Comparison of ENCODE assay signal across 1 cellular context in genomic region chr2:152155209-152155608, GRCh38.
TF ChIP-seq lines count a peak whose summit lies in the region.

No MANE protein-coding gene starts in this region.

TF ChIP-seq in K562, 482 proteins besides CTCF, POLR2A, EP300 and RAD21:
- no peak for TF ChIP-seq RCOR1 (IDR thresholded peaks at IDR 0.05; ENCODE audit: borderline replicate concordance in 1 of 2, low read depth in 2 of 2, low read length in 2 of 2)
- TF ChIP-seq ZNF277 (CRISPR knock-in tag; IDR thresholded peaks at IDR 0.05; ENCODE audit: borderline replicate concordance): no peak
- no peak for TF ChIP-seq MCM3 (IDR thresholded peaks at IDR 0.05)
- no peak for TF ChIP-seq STAT6 (CRISPR knock-in tag; IDR thresholded peaks at IDR 0.05)
- no peak for TF ChIP-seq ZNF75A (CRISPR knock-in tag; IDR thresholded peaks at IDR 0.05)
- TF ChIP-seq SMAD3 (CRISPR knock-in tag; conservative IDR thresholded peaks at IDR 0.05): no peak
- TF ChIP-seq IRF9 (tag; IDR thresholded peaks at IDR 0.05): no peak
- TF ChIP-seq ZNF655 (CRISPR knock-in tag; IDR thresholded peaks at IDR 0.05): no peak
- TF ChIP-seq ZKSCAN8 (CRISPR knock-in tag; IDR thresholded peaks at IDR 0.05): no peak
- no peak for TF ChIP-seq ZNF354B (CRISPR knock-in tag; IDR thresholded peaks at IDR 0.05)
- no peak for TF ChIP-seq HMG20A (CRISPR knock-in tag; conservative IDR thresholded peaks at IDR 0.05)
- no peak for TF ChIP-seq IFI16 (CRISPR knock-in tag; IDR thresholded peaks at IDR 0.05)
- no peak for TF ChIP-seq SREBF1 (IDR thresholded peaks at IDR 0.05; ENCODE audit: borderline replicate concordance, low read depth, low read length)
- TF ChIP-seq ZNF766 (CRISPR knock-in tag; conservative IDR thresholded peaks at IDR 0.05): no peak
- TF ChIP-seq BRF2 (IDR thresholded peaks at IDR 0.05; ENCODE audit: borderline replicate concordance, insufficient read depth, insufficient read length): no peak
- TF ChIP-seq SUPT5H (IDR thresholded peaks at IDR 0.05): no peak
- TF ChIP-seq CBFA2T2 (conservative IDR thresholded peaks at IDR 0.05): no peak
- no peak for TF ChIP-seq CBX8 (IDR thresholded peaks at IDR 0.05; ENCODE audit: borderline replicate concordance, extremely low read depth, low read depth, low read length, poor library complexity, severe bottlenecking)
- no peak for TF ChIP-seq ZC3H8 (IDR thresholded peaks at IDR 0.05)
- no peak for TF ChIP-seq BRF1 (IDR thresholded peaks at IDR 0.05; ENCODE audit: borderline replicate concordance, extremely low read depth, insufficient read length)
